Comparison of ENCODE assay signal across 9 cellular contexts in the genomic region with DNA sequence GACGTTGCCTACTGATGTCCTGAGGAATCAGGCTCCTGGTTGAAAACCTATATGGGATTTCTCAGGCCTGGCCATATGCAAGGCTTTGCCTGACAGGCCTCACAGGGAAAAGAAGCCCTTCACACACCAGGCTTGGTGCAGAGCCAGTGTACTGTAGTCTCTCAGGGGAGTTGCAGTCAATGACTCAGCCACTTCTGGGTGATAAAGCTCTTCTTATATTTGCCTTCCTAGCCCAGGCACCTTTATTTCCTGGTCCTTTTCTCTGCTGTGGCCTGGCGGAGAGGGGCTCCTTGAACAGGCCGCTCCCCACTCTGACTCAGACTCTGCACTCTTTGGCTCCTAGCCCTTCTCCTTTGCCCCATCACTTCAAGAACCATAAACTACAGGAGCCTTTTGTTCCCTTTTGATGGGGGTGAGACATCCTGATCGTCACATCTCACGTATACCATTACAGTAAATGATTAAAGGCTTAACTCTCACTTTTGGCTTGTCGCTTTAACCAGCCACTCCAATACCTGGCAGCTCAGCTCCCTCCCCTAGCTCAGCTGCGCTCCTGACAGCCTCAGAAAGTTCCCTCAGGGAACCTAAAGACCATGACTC. TPM values are rescaled to one million over a fixed set of nuclear protein-coding genes. Genes with fewer than 3 reads are reported as not detected.
A peak's percentile ranks its signal among the peaks of the same experiment; 100 is the strongest.
DNase-seq lines count a peak whose midpoint lies in the region; ATAC-seq and TF ChIP-seq lines count a peak whose summit lies in the region.
"Had no signal": no experiment of that assay in that cellular context is flagged by ENCODE, and none has a peak within 500 bp of the region (broad histone marks: within the 10 kb centered on the region; RNA-seq: fewer than 3 reads in every experiment).

No MANE protein-coding gene starts in this region.

- H3K79me2 ChIP-seq in H9 (ENCODE audit: insufficient read depth, low read length) = no peaks in the 10 kb centered on the region

- no peak overlapping the region for H3K9ac ChIP-seq in H9 (ENCODE audit: extremely low read depth, insufficient read length, low read length)

- H3K27me3 Mint-ChIP-seq in H9 (ENCODE audit: low read depth) = no peaks in the 10 kb centered on the region
- H3K27me3 Mint-ChIP-seq: activated naive CD8-positive, alpha-beta T cell treated with anti-CD3 and anti-CD28 coated beads, Interleukin-2, amount 10 ng/mL, durations not matched to agents 7 days and 5 days had no signal

- H3K27ac ChIP-seq in H9 (ENCODE audit: insufficient read length, low read depth, low read length) = no peak overlapping the region
- H3K27ac ChIP-seq in tibial nerve = peak overlapping the region in 1 of 4 donors; percentile 49

- no peak overlapping the region for H3K18ac ChIP-seq in H9 (ENCODE audit: insufficient read length, low read depth, low read length)

- no peak overlapping the region for H3K4me3 ChIP-seq in AG09309 (ENCODE audit: control insufficient read depth, low read depth, low read length)
- no peak overlapping the region for H3K4me3 ChIP-seq in epithelial cell of esophagus (ENCODE audit: low read length)
- no peak overlapping the region for H3K4me3 ChIP-seq in tibial nerve

- no peak overlapping the region for H2AK5ac ChIP-seq in H9 (ENCODE audit: insufficient read length, low read length)

- H4K8ac ChIP-seq in H9 (replicated peaks; ENCODE audit: insufficient read length, low read depth, low read length) = no peak overlapping the region

- no peak overlapping the region for H2BK12ac ChIP-seq in H9 (ENCODE audit: insufficient read length, low read depth, low read length)

- no peak overlapping the region for H4K5ac ChIP-seq in H9 (ENCODE audit: insufficient read length, low read depth, low read length)

- no peak overlapping the region for H2BK20ac ChIP-seq in H9 (ENCODE audit: low read depth, low read length, poor library complexity, severe bottlenecking)

- H3K4me1 ChIP-seq in H9 (ENCODE audit: insufficient read depth, low read length) = no peaks in the 10 kb centered on the region
- peaks cover 0 to 14% (median 3%) of the 10 kb centered on the region in 4 donors for H3K4me1 ChIP-seq in tibial nerve

- H2BK15ac ChIP-seq in H9 (ENCODE audit: low read depth, low read length) = no peak overlapping the region

- H4K91ac ChIP-seq in H9 (ENCODE audit: insufficient read length, low read depth, low read length) = no peak overlapping the region

- peaks cover 0 to 8% (median 0%) of the 10 kb centered on the region in 3 donors for H3K36me3 ChIP-seq in tibial nerve

- no peaks in the 10 kb centered on the region for H4K20me1 ChIP-seq in H9 (ENCODE audit: control insufficient read depth, insufficient read depth, insufficient read length)

- H3K27ac Mint-ChIP-seq in H9 = peak overlapping the region; percentile 30 to 91 (median 87); a peak in 4 of 7 replicates
- H3K27ac Mint-ChIP-seq: activated naive CD8-positive, alpha-beta T cell treated with anti-CD3 and anti-CD28 coated beads, Interleukin-2, amount 10 ng/mL, durations not matched to agents 7 days and 5 days had no signal

- peaks cover 17 to 22% of the 10 kb centered on the region in 2 experiments for H3K4me1 Mint-ChIP-seq in H9
- H3K4me1 Mint-ChIP-seq: activated naive CD8-positive, alpha-beta T cell treated with anti-CD3 and anti-CD28 coated beads, Interleukin-2, amount 10 ng/mL, durations not matched to agents 7 days and 5 days had no signal

- H2AFZ ChIP-seq in H9 (ENCODE audit: low read length) = no peak overlapping the region

- no peaks in the 10 kb centered on the region for H3K79me1 ChIP-seq in H9 (ENCODE audit: insufficient read depth, low read depth, low read length, poor library complexity, severe bottlenecking)

- H3K9me3 Mint-ChIP-seq in H9 = no peaks in the 10 kb centered on the region; a peak in 1 of 5 replicates

- H3T11ph ChIP-seq in H9 (ENCODE audit: low read length) = no peak overlapping the region

- no peak overlapping the region for H3K14ac ChIP-seq in H9 (ENCODE audit: insufficient read depth, low read length)

- TF ChIP-seq POLR2A in tibial nerve (IDR thresholded peaks at IDR 0.05) = no peak

- TF ChIP-seq CTCF in AG09309 (IDR thresholded peaks at IDR 0.05; ENCODE audit: control insufficient read depth, insufficient read depth, low read depth, low read length, missing control alignments) (no peak), H9 (conservative IDR thresholded peaks at IDR 0.05) (no peak), epithelial cell of esophagus (IDR thresholded peaks at IDR 0.05; ENCODE audit: insufficient read depth, low read depth, low read length, missing control alignments) (no peak), tibial nerve (IDR thresholded peaks at IDR 0.05) (no peak)

- no peaks in the 10 kb centered on the region for H3K9me3 ChIP-seq in H9 (ENCODE audit: control insufficient read depth, low read depth, low read length)
- H3K9me3 ChIP-seq in tibial nerve = no peaks in the 10 kb centered on the region

- no peak overlapping the region for H3K4ac ChIP-seq in H9 (ENCODE audit: low read depth, low read length)

- no peak for ATAC-seq in stimulated activated naive CD8-positive, alpha-beta T cell treated with anti-CD3 and anti-CD28 coated beads, Interleukin-15, Interleukin-2, amounts not matched to agents 100 U/mL and 50 U/mL, for 24 hours

- H3K27me3 ChIP-seq in H9 (ENCODE audit: insufficient read depth, low read length) (no peaks in the 10 kb centered on the region), tibial nerve (no peaks in the 10 kb centered on the region)

- peak overlapping the region; percentile 8 for H3K4me2 ChIP-seq in H9 (ENCODE audit: insufficient read depth, insufficient read length, low read length)

- H3K4me3 Mint-ChIP-seq in H9 = no peak overlapping the region
- H3K4me3 Mint-ChIP-seq: activated naive CD8-positive, alpha-beta T cell treated with anti-CD3 and anti-CD28 coated beads, Interleukin-2, amount 10 ng/mL, durations not matched to agents 7 days and 5 days had no signal

- no peaks in the 10 kb centered on the region for H3K23me2 ChIP-seq in H9 (ENCODE audit: insufficient read length, low read depth, low read length, poor library complexity, severe bottlenecking)

- no peak overlapping the region for H3K56ac ChIP-seq in H9 (ENCODE audit: insufficient read length, low read depth, low read length)

- H3K36me3 Mint-ChIP-seq in H9 (ENCODE audit: insufficient read depth in 1 of 3, low read depth in 3 of 3) = peaks cover 0 to 10% (median 4%) of the 10 kb centered on the region in 3 experiments; a peak in 4 of 7 replicates

- peak; percentile 32 for DNase-seq in AG09309 (ENCODE audit: low read depth)
- DNase-seq in H9 = no peak
- DNase-seq in NCI-H510A (lab: John Stamatoyannopoulos, UW) = peak; percentile 60
- DNase-seq in epithelial cell of esophagus (ENCODE audit: low read depth) = peak; percentile 87
- DNase-seq in non-pigmented ciliary epithelial cell (ENCODE audit: low read depth) = peak; percentile 32
- no peak for DNase-seq in activated CD4-positive, CD25-positive, alpha-beta regulatory T cell treated with anti-CD3 and anti-CD28 coated beads, Interleukin-2, amount 50 U/mL, for 72 hours
- no peak for DNase-seq in tibial nerve (ENCODE audit: low spot score in 2 of 2)
- DNase-seq in stimulated activated naive CD8-positive, alpha-beta T cell treated with anti-CD3 and anti-CD28 coated beads, Interleukin-15, Interleukin-2, amounts not matched to agents 100 U/mL and 50 U/mL, for 24 hours = no peak
- DNase-seq: activated naive CD8-positive, alpha-beta T cell treated with anti-CD3 and anti-CD28 coated beads, Interleukin-2, amount 10 ng/mL, durations not matched to agents 7 days and 5 days had no signal

- whole genome bisulfite sequencing in H9 (ENCODE audit: extremely low coverage, insufficient read length, low lambda C conversion rate) = no CpG with 5 or more reads among the region's 7 CpGs
- 71 to 81% methylated on average over 7 of the region's 7 CpGs for WGBS in tibial nerve, 2 donors

- no peak for TF ChIP-seq EP300 in tibial nerve (IDR thresholded peaks at IDR 0.05)

- H3K23ac ChIP-seq in H9 (ENCODE audit: insufficient read length, low read depth, low read length) = no peak overlapping the region

- no peak overlapping the region for H2BK5ac ChIP-seq in H9 (ENCODE audit: insufficient read length, low read length)

- H2BK120ac ChIP-seq in H9 (ENCODE audit: low read depth, low read length, poor library complexity, severe bottlenecking) = no peak overlapping the region

RNA-seq across cellular contexts. Expression of a gene that starts 33.5 kb away (rescaled TPM):
- 14.3 and 14.9 TPM in 2 replicates for total RNA-seq in H9 (2021)
- total RNA-seq in tibial nerve = 10 to 100 TPM; 11.1 to 14.0 (median 12.7) TPM

Comparison
In these comparisons a context has a peak if more than half of its experiments do, and no peak if none do; other contexts are left out.
1. DNase-seq: peak in AG09309 (single experiment), NCI-H510A (single experiment), epithelial cell of esophagus (single experiment) and non-pigmented ciliary epithelial cell (single experiment); none in H9 (single experiment), activated CD4-positive, CD25-positive, alpha-beta regulatory T cell treated with anti-CD3 and anti-CD28 coated beads, Interleukin-2, amount 50 U/mL, for 72 hours (single experiment), tibial nerve (0 of 2) and stimulated activated naive CD8-positive, alpha-beta T cell treated with anti-CD3 and anti-CD28 coated beads, Interleukin-15, Interleukin-2, amounts not matched to agents 100 U/mL and 50 U/mL, for 24 hours (single experiment).